ENCODE assay signal across 7 cellular contexts in the genomic region with DNA sequence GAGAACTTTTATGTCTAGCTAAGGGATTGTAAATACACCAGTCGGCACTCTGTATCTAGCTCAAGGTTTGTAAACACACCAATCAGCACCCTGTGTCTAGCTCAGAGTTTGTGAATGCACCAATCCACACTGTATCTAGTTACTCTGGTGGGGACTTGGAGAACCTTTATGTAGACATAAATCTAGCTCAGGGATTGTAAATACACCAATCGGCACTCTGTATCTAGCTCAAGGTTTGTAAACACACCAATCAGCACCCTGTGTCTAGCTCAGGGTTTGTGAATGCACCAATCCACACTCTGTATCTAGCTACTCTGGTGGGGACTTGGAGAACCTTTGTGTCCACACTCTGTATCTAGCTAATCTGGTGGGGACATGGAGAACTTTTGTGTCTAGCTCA. TPM values are rescaled to one million over a fixed set of nuclear protein-coding genes. Genes with fewer than 3 reads are reported as not detected.
DNase-seq lines count a peak whose midpoint lies in the region; ATAC-seq and TF ChIP-seq lines count a peak whose summit lies in the region.
"Not testable (repeated sequence)": the region's sequence is repeated elsewhere in the genome, so short reads cannot be mapped to it uniquely, and the experiment has no call there.

No MANE protein-coding gene starts in this region.

- H3K4me2 ChIP-seq in BLaER1 = peak overlapping the region; percentile 80
- peak overlapping the region; percentile 70 for H3K4me2 ChIP-seq in DND-41 (ENCODE audit: insufficient read depth, low read length)

- H3K9me3 ChIP-seq in BLaER1; DND-41 (ENCODE audit: insufficient read depth, low read length, severe bottlenecking): not testable (repeated sequence)

- not testable (repeated sequence) for H3K4me3 ChIP-seq in BLaER1
- H3K4me3 ChIP-seq in DND-41 (ENCODE audit: low read depth in 1 of 2, low read length in 2 of 2) = peak overlapping the region in 1 of 2 experiments; percentile 55; a peak in 2 of 4 replicates

- not testable (repeated sequence) for H3K36me3 ChIP-seq in BLaER1; DND-41 (ENCODE audit: insufficient read depth, low read length)

- H3K27ac ChIP-seq in BLaER1 = not testable (repeated sequence)
- H3K27ac ChIP-seq in DND-41 (ENCODE audit: low read length) = peak overlapping the region; percentile 87

- H3K9me3 Mint-ChIP-seq in WTC11; activated CD8-positive, alpha-beta T cell treated with anti-CD3 and anti-CD28 coated beads, Interleukin-2, amount 10 ng/mL, durations not matched to agents 7 days and 5 days (ENCODE audit: insufficient read depth); activated T-helper 2 cell treated with anti-CD3 and anti-CD28 coated beads, Interferon-gamma antibody, Interleukin-2, Interleukin-4, amounts not matched to agents 10 μg/mL and 5 μg/mL and 100 μg/mL, durations not matched to agents 14 hours and 24 hours and 36 hours; central memory CD8-positive, alpha-beta T cell; natural killer cell treated with Interleukin-12 subunit alpha and Interleukin-12 subunit beta and Interleukin-15 and Interleukin-18, amount 100 ng/mL, for 72 hours: not testable (repeated sequence)

- POLR2A ChIA-PET in WTC11 (lab: Charles Lee) = not testable (repeated sequence)
- POLR2A ChIA-PET in activated CD8-positive, alpha-beta T cell treated with anti-CD3 and anti-CD28 coated beads, Interleukin-2, amount 10 ng/mL, durations not matched to agents 7 days and 5 days (lab: Charles Lee) = interaction anchor here (2.0 kb wide), 1 partner anchor 37 kb away, joined by 12 read pairs; a partner anchor contains a TSS

- H3K27ac Mint-ChIP-seq in WTC11; activated T-helper 2 cell treated with anti-CD3 and anti-CD28 coated beads, Interferon-gamma antibody, Interleukin-2, Interleukin-4, amounts not matched to agents 10 μg/mL and 5 μg/mL and 100 μg/mL, durations not matched to agents 14 hours and 24 hours and 36 hours: not testable (repeated sequence)
- peak overlapping the region; percentile 87 for H3K27ac Mint-ChIP-seq in activated CD8-positive, alpha-beta T cell treated with anti-CD3 and anti-CD28 coated beads, Interleukin-2, amount 10 ng/mL, durations not matched to agents 7 days and 5 days
- peak overlapping the region; percentile 36 for H3K27ac Mint-ChIP-seq in central memory CD8-positive, alpha-beta T cell (ENCODE audit: low read depth)
- H3K27ac Mint-ChIP-seq in natural killer cell treated with Interleukin-12 subunit alpha and Interleukin-12 subunit beta and Interleukin-15 and Interleukin-18, amount 100 ng/mL, for 72 hours = peak overlapping the region in 1 of 2 donors; percentile 60

- not testable (repeated sequence) for H3K27me3 ChIP-seq in BLaER1; DND-41 (ENCODE audit: insufficient read depth, low read length, poor library complexity)

- H3K4me3 Mint-ChIP-seq in WTC11 = not testable (repeated sequence)
- peak overlapping the region; percentile 71 for H3K4me3 Mint-ChIP-seq in activated CD8-positive, alpha-beta T cell treated with anti-CD3 and anti-CD28 coated beads, Interleukin-2, amount 10 ng/mL, durations not matched to agents 7 days and 5 days
- H3K4me3 Mint-ChIP-seq in activated T-helper 2 cell treated with anti-CD3 and anti-CD28 coated beads, Interferon-gamma antibody, Interleukin-2, Interleukin-4, amounts not matched to agents 10 μg/mL and 5 μg/mL and 100 μg/mL, durations not matched to agents 14 hours and 24 hours and 36 hours (ENCODE audit: low read depth) = peak overlapping the region; percentile 67
- H3K4me3 Mint-ChIP-seq in central memory CD8-positive, alpha-beta T cell = peak overlapping the region; percentile 79
- peak overlapping the region; percentile 86 for H3K4me3 Mint-ChIP-seq in natural killer cell treated with Interleukin-12 subunit alpha and Interleukin-12 subunit beta and Interleukin-15 and Interleukin-18, amount 100 ng/mL, for 72 hours

- not testable (repeated sequence) for H3K27me3 Mint-ChIP-seq in WTC11 (ENCODE audit: low read depth); activated CD8-positive, alpha-beta T cell treated with anti-CD3 and anti-CD28 coated beads, Interleukin-2, amount 10 ng/mL, durations not matched to agents 7 days and 5 days (ENCODE audit: low read depth); activated T-helper 2 cell treated with anti-CD3 and anti-CD28 coated beads, Interferon-gamma antibody, Interleukin-2, Interleukin-4, amounts not matched to agents 10 μg/mL and 5 μg/mL and 100 μg/mL, durations not matched to agents 14 hours and 24 hours and 36 hours (ENCODE audit: low read depth); central memory CD8-positive, alpha-beta T cell; natural killer cell treated with Interleukin-12 subunit alpha and Interleukin-12 subunit beta and Interleukin-15 and Interleukin-18, amount 100 ng/mL, for 72 hours

- peaks cover 21% of the 10 kb centered on the region for H3K4me1 Mint-ChIP-seq in WTC11
- peaks cover 13% of the 10 kb centered on the region for H3K4me1 Mint-ChIP-seq in activated CD8-positive, alpha-beta T cell treated with anti-CD3 and anti-CD28 coated beads, Interleukin-2, amount 10 ng/mL, durations not matched to agents 7 days and 5 days (ENCODE audit: low read depth)
- peaks cover 15% of the 10 kb centered on the region for H3K4me1 Mint-ChIP-seq in activated T-helper 2 cell treated with anti-CD3 and anti-CD28 coated beads, Interferon-gamma antibody, Interleukin-2, Interleukin-4, amounts not matched to agents 10 μg/mL and 5 μg/mL and 100 μg/mL, durations not matched to agents 14 hours and 24 hours and 36 hours (ENCODE audit: low read depth)
- H3K4me1 Mint-ChIP-seq in central memory CD8-positive, alpha-beta T cell = not testable (repeated sequence)
- peaks cover 9 to 14% of the 10 kb centered on the region in 2 donors for H3K4me1 Mint-ChIP-seq in natural killer cell treated with Interleukin-12 subunit alpha and Interleukin-12 subunit beta and Interleukin-15 and Interleukin-18, amount 100 ng/mL, for 72 hours (ENCODE audit: low read depth in 2 of 2)

- ATAC-seq in DND-41 (ENCODE audit: insufficient read depth, low read depth) = peak; percentile 29; the same call in 2 of the 3 replicates
- ATAC-seq in WTC11; activated CD8-positive, alpha-beta T cell treated with anti-CD3 and anti-CD28 coated beads, Interleukin-2, amount 10 ng/mL, durations not matched to agents 7 days and 5 days; central memory CD8-positive, alpha-beta T cell (replicated peaks; ENCODE audit: extremely low read depth, poor library complexity, severe bottlenecking); natural killer cell treated with Interleukin-12 subunit alpha and Interleukin-12 subunit beta and Interleukin-15 and Interleukin-18, amount 100 ng/mL, for 72 hours: not testable (repeated sequence)

- H3K36me3 Mint-ChIP-seq in WTC11; activated CD8-positive, alpha-beta T cell treated with anti-CD3 and anti-CD28 coated beads, Interleukin-2, amount 10 ng/mL, durations not matched to agents 7 days and 5 days (ENCODE audit: low read depth); activated T-helper 2 cell treated with anti-CD3 and anti-CD28 coated beads, Interferon-gamma antibody, Interleukin-2, Interleukin-4, amounts not matched to agents 10 μg/mL and 5 μg/mL and 100 μg/mL, durations not matched to agents 14 hours and 24 hours and 36 hours (ENCODE audit: low read depth); central memory CD8-positive, alpha-beta T cell (ENCODE audit: insufficient read depth); natural killer cell treated with Interleukin-12 subunit alpha and Interleukin-12 subunit beta and Interleukin-15 and Interleukin-18, amount 100 ng/mL, for 72 hours: not testable (repeated sequence)

- H3K4me1 ChIP-seq in BLaER1 = peaks cover 21% of the 10 kb centered on the region
- H3K4me1 ChIP-seq in DND-41 (ENCODE audit: insufficient read depth, low read length) = peaks cover 43% of the 10 kb centered on the region

- H4K20me1 ChIP-seq in BLaER1; DND-41 (ENCODE audit: insufficient read depth, low read length): not testable (repeated sequence)

- not testable (repeated sequence) for H2AFZ ChIP-seq in DND-41 (ENCODE audit: low read depth, low read length)

- intact Hi-C loops in activated T-helper 2 cell treated with anti-CD3 and anti-CD28 coated beads, Interferon-gamma antibody, Interleukin-2, Interleukin-4, amounts not matched to agents 10 μg/mL and 5 μg/mL and 100 μg/mL, durations not matched to agents 14 hours and 24 hours and 36 hours (cut with micrococcal nuclease) = not testable (repeated sequence)

- DNase-seq in DND-41 = peak; percentile 14
- not testable (repeated sequence) for DNase-seq in WTC11 (ENCODE audit: low spot score); activated CD8-positive, alpha-beta T cell treated with anti-CD3 and anti-CD28 coated beads, Interleukin-2, amount 10 ng/mL, durations not matched to agents 7 days and 5 days; activated T-helper 2 cell treated with anti-CD3 and anti-CD28 coated beads, Interferon-gamma antibody, Interleukin-2, Interleukin-4, amounts not matched to agents 10 μg/mL and 5 μg/mL and 100 μg/mL, durations not matched to agents 14 hours and 24 hours and 36 hours (ENCODE audit: low spot score); central memory CD8-positive, alpha-beta T cell (ENCODE audit: low spot score in 2 of 2); natural killer cell treated with Interleukin-12 subunit alpha and Interleukin-12 subunit beta and Interleukin-15 and Interleukin-18, amount 100 ng/mL, for 72 hours (ENCODE audit: low spot score)

- CTCF ChIA-PET in WTC11 (lab: Charles Lee) = interaction anchor here (0.6 to 1.3 kb wide), 2 partner anchors 19 to 638 kb away, joined by 3 to 5 read pairs; no protein-coding TSS in a partner anchor
- CTCF ChIA-PET in activated CD8-positive, alpha-beta T cell treated with anti-CD3 and anti-CD28 coated beads, Interleukin-2, amount 10 ng/mL, durations not matched to agents 7 days and 5 days (lab: Charles Lee) = interaction anchor here (0.8 to 1.1 kb wide), 3 partner anchors 9 to 63 kb away, joined by 3 to 6 read pairs (median 3); a partner anchor contains a TSS

- not testable (repeated sequence) for H3K79me2 ChIP-seq in DND-41 (ENCODE audit: insufficient read depth, low read length)

- not testable (repeated sequence) for TF ChIP-seq CTCF in DND-41 (IDR thresholded peaks at IDR 0.05; ENCODE audit: borderline replicate concordance, extremely low read depth, low read length, poor library complexity, severe bottlenecking); WTC11 (IDR thresholded peaks at IDR 0.05)

- not testable (repeated sequence) for H3K9ac ChIP-seq in BLaER1
- peak overlapping the region; percentile 47 for H3K9ac ChIP-seq in DND-41 (ENCODE audit: low read depth, low read length)

RNA-seq across cellular contexts. Expression of a gene that starts 37.7 kb away (rescaled TPM):
- 31.3 to 37.8 TPM (median 33.6 TPM) in 3 replicates for total RNA-seq in WTC11 (2021)
- total RNA-seq in activated CD8-positive, alpha-beta T cell treated with anti-CD3 and anti-CD28 coated beads, Interleukin-2, amount 10 ng/mL, durations not matched to agents 7 days and 5 days = 10 to 100 TPM; 44.0 to 45.0 TPM
- 76.7 and 80.7 TPM in 2 replicates for total RNA-seq in activated T-helper 2 cell treated with anti-CD3 and anti-CD28 coated beads, Interferon-gamma antibody, Interleukin-2, Interleukin-4, amounts not matched to agents 10 μg/mL and 5 μg/mL and 100 μg/mL, durations not matched to agents 14 hours and 24 hours and 36 hours
- total RNA-seq in natural killer cell treated with Interleukin-12 subunit alpha and Interleukin-12 subunit beta and Interleukin-15 and Interleukin-18, amount 100 ng/mL, for 72 hours = 10 to 100 TPM; 37.2 to 38.8 TPM
